In the genomic region with DNA sequence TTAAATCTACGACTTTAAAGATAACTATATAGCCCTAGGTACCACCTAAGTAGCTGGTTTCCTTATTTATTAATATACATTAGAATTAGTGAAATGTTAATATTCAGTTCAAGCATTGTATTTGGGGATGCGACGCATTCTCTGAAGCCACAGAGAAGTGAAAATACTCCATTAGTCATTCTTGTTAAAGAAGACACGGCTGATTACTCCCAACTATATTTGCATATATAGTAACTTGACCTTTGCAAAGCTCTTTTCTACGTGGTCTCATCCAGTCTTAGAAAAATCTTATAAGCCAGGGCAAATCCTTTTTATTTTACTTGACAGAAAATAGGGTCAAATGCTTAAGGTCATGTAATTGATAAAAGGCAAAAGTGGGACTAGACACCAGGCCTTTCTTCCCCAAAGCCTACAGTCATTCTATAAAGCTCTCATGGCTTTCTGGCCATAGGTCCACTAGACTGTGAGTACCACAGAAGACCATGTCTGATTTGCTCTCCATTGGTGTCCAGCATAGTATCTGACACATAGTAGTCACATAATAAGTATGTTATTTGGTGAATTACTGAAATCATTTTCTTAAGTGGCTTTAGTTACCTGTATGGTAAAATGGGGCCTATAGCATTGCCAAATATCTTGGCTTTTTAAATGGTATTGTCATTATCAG, we compare ENCODE assay signal across 13 cellular contexts. TPM values are rescaled to one million over a fixed set of nuclear protein-coding genes. Genes with fewer than 3 reads are reported as not detected.
A peak's percentile ranks its signal among the peaks of the same experiment; 100 is the strongest.
DNase-seq lines count a peak whose midpoint lies in the region; ATAC-seq and TF ChIP-seq lines count a peak whose summit lies in the region.
"Had no signal": no experiment of that assay in that cellular context is flagged by ENCODE, and none has a peak within 500 bp of the region (broad histone marks: within the 10 kb centered on the region; RNA-seq: fewer than 3 reads in every experiment).

No MANE protein-coding gene starts in this region.

- no peak for DNase-seq in activated CD8-positive, alpha-beta T cell treated with anti-CD3 and anti-CD28 coated beads for 36 hours
- no peak for DNase-seq in activated CD8-positive, alpha-beta T cell treated with anti-CD3 and anti-CD28 coated beads, Interleukin-2, amount 10 ng/mL, durations not matched to agents 7 days and 5 days
- peak; percentile 5 for DNase-seq in superior temporal gyrus (ENCODE audit: extremely low spot score)
- DNase-seq in RPMI8226, result no peak
- DNase-seq in activated T-cell treated with anti-CD3 and anti-CD28 coated beads for 4 hours, result no peak
- no peak for DNase-seq in upper lobe of left lung
- DNase-seq: kidney glomerular epithelial cell, NCI-H2107, nucleus accumbens, upper lobe of right lung had no signal

- no peak for TF ChIP-seq POLR2A in upper lobe of left lung (IDR thresholded peaks at IDR 0.05)

- intact Hi-C loops in activated CD8-positive, alpha-beta T cell treated with anti-CD3 and anti-CD28 coated beads for 36 hours (cut with micrococcal nuclease), result no loop called here

- no peak for TF ChIP-seq CTCF in activated CD8-positive, alpha-beta T cell treated with anti-CD3 and anti-CD28 coated beads for 36 hours (IDR thresholded peaks at IDR 0.05)
- TF ChIP-seq CTCF in upper lobe of left lung (IDR thresholded peaks at IDR 0.05), result no peak

- H3K4me1 ChIP-seq in upper lobe of left lung, result peaks cover 17 to 21% (median 18%) of the 10 kb centered on the region in 4 donors

- H3K27ac ChIP-seq in upper lobe of left lung, result no peak overlapping the region
- H3K27ac ChIP-seq: SK-N-MC, upper lobe of right lung had no signal

- no peak for TF ChIP-seq EP300 in upper lobe of left lung (IDR thresholded peaks at IDR 0.05)

- CTCF ChIA-PET in activated CD8-positive, alpha-beta T cell treated with anti-CD3 and anti-CD28 coated beads for 36 hours (lab: Charles Lee), result interaction anchor here (1.5 kb wide), 1 partner anchor 15 kb away, joined by 3 read pairs; no protein-coding TSS in a partner anchor
- CTCF ChIA-PET in activated CD8-positive, alpha-beta T cell treated with anti-CD3 and anti-CD28 coated beads, Interleukin-2, amount 10 ng/mL, durations not matched to agents 7 days and 5 days (lab: Charles Lee), result interaction anchor here (1.0 to 1.2 kb wide), 3 partner anchors 10 to 171 kb away, joined by 3 to 5 read pairs (median 3); no protein-coding TSS in a partner anchor

- H3K36me3 Mint-ChIP-seq in activated CD8-positive, alpha-beta T cell treated with anti-CD3 and anti-CD28 coated beads for 36 hours (ENCODE audit: low read depth), result peaks cover 6% of the 10 kb centered on the region
- H3K36me3 Mint-ChIP-seq in activated CD8-positive, alpha-beta T cell treated with anti-CD3 and anti-CD28 coated beads, Interleukin-2, amount 10 ng/mL, durations not matched to agents 7 days and 5 days (ENCODE audit: low read depth), result no peaks in the 10 kb centered on the region

- H3K27me3 ChIP-seq in upper lobe of left lung, result no peaks in the 10 kb centered on the region
- H3K27me3 ChIP-seq: upper lobe of right lung had no signal

- no peaks in the 10 kb centered on the region for H3K27me3 Mint-ChIP-seq in activated CD8-positive, alpha-beta T cell treated with anti-CD3 and anti-CD28 coated beads for 36 hours
- no peaks in the 10 kb centered on the region for H3K27me3 Mint-ChIP-seq in activated CD8-positive, alpha-beta T cell treated with anti-CD3 and anti-CD28 coated beads, Interleukin-2, amount 10 ng/mL, durations not matched to agents 7 days and 5 days (ENCODE audit: low read depth)

- no peak overlapping the region for H3K27ac Mint-ChIP-seq in activated CD8-positive, alpha-beta T cell treated with anti-CD3 and anti-CD28 coated beads for 36 hours
- no peak overlapping the region for H3K27ac Mint-ChIP-seq in activated CD8-positive, alpha-beta T cell treated with anti-CD3 and anti-CD28 coated beads, Interleukin-2, amount 10 ng/mL, durations not matched to agents 7 days and 5 days

- ATAC-seq in activated CD8-positive, alpha-beta T cell treated with anti-CD3 and anti-CD28 coated beads for 36 hours, result peak; percentile 39
- ATAC-seq in activated CD8-positive, alpha-beta T cell treated with anti-CD3 and anti-CD28 coated beads, Interleukin-2, amount 10 ng/mL, durations not matched to agents 7 days and 5 days, result no peak
- ATAC-seq in GM21786 (IDR thresholded peaks at IDR 0.05; ENCODE audit: unreplicated experiment) (peak; percentile 82), HG03342 (IDR thresholded peaks at IDR 0.05; ENCODE audit: unreplicated experiment) (peak; percentile 90), upper lobe of left lung (ENCODE audit: low FRiP score in 2 of 2) (no peak)
- ATAC-seq: upper lobe of right lung had no signal

- no peak overlapping the region for H3K4me3 Mint-ChIP-seq in activated CD8-positive, alpha-beta T cell treated with anti-CD3 and anti-CD28 coated beads for 36 hours
- no peak overlapping the region for H3K4me3 Mint-ChIP-seq in activated CD8-positive, alpha-beta T cell treated with anti-CD3 and anti-CD28 coated beads, Interleukin-2, amount 10 ng/mL, durations not matched to agents 7 days and 5 days

- no peaks in the 10 kb centered on the region for H3K9me3 Mint-ChIP-seq in activated CD8-positive, alpha-beta T cell treated with anti-CD3 and anti-CD28 coated beads for 36 hours
- no peaks in the 10 kb centered on the region for H3K9me3 Mint-ChIP-seq in activated CD8-positive, alpha-beta T cell treated with anti-CD3 and anti-CD28 coated beads, Interleukin-2, amount 10 ng/mL, durations not matched to agents 7 days and 5 days (ENCODE audit: insufficient read depth)

- no peak overlapping the region for H3K4me3 ChIP-seq in upper lobe of left lung
- H3K4me3 ChIP-seq: SK-N-MC, upper lobe of right lung had no signal

- POLR2A ChIA-PET in activated CD8-positive, alpha-beta T cell treated with anti-CD3 and anti-CD28 coated beads for 36 hours (lab: Charles Lee), result interaction anchor here (0.9 kb wide), 1 partner anchor 12 kb away, joined by 3 read pairs; no protein-coding TSS in a partner anchor
- POLR2A ChIA-PET in activated CD8-positive, alpha-beta T cell treated with anti-CD3 and anti-CD28 coated beads, Interleukin-2, amount 10 ng/mL, durations not matched to agents 7 days and 5 days (lab: Charles Lee), result no interaction called here

- no peaks in the 10 kb centered on the region for H3K36me3 ChIP-seq in upper lobe of left lung
- H3K36me3 ChIP-seq: upper lobe of right lung had no signal

- 85 to 90% methylated on average over 5 of the region's 5 CpGs for WGBS in upper lobe of left lung, 2 donors

- peaks cover 16% of the 10 kb centered on the region for H3K4me1 Mint-ChIP-seq in activated CD8-positive, alpha-beta T cell treated with anti-CD3 and anti-CD28 coated beads for 36 hours (ENCODE audit: low read depth)
- peaks cover 13% of the 10 kb centered on the region for H3K4me1 Mint-ChIP-seq in activated CD8-positive, alpha-beta T cell treated with anti-CD3 and anti-CD28 coated beads, Interleukin-2, amount 10 ng/mL, durations not matched to agents 7 days and 5 days (ENCODE audit: low read depth)

- no peaks in the 10 kb centered on the region for H3K9me3 ChIP-seq in upper lobe of left lung
- H3K9me3 ChIP-seq: upper lobe of right lung had no signal

RNA-seq across cellular contexts. Expression of gene ZHX3, which starts 11.3 kb away (rescaled TPM):
- total RNA-seq in activated CD8-positive, alpha-beta T cell treated with anti-CD3 and anti-CD28 coated beads for 36 hours, result 10 to 100 TPM; 14.1 to 14.2 TPM
- 10 to 100 TPM; 11.9 to 15.0 TPM for total RNA-seq in activated CD8-positive, alpha-beta T cell treated with anti-CD3 and anti-CD28 coated beads, Interleukin-2, amount 10 ng/mL, durations not matched to agents 7 days and 5 days
- 10 to 100 TPM; 30.4 to 57.5 (median 44.9) TPM for total RNA-seq in upper lobe of left lung

RNA-seq across cellular contexts. Expression of gene LPIN3, which starts 34.4 kb away (rescaled TPM):
- total RNA-seq in activated CD8-positive, alpha-beta T cell treated with anti-CD3 and anti-CD28 coated beads for 36 hours, result under 1 TPM; 0.86 to 0.87 TPM
- total RNA-seq in activated CD8-positive, alpha-beta T cell treated with anti-CD3 and anti-CD28 coated beads, Interleukin-2, amount 10 ng/mL, durations not matched to agents 7 days and 5 days, result under 1 TPM; 0.74 to 0.91 TPM
- 10 to 100 TPM in 5 of 6 donors, 1 to 10 TPM in 1; 9.4 to 78.6 (median 14.2) TPM for total RNA-seq in upper lobe of left lung

Comparison
In these comparisons a context has a peak if more than half of its experiments do, and no peak if none do; other contexts are left out.
1. ATAC-seq: peak in activated CD8-positive, alpha-beta T cell treated with anti-CD3 and anti-CD28 coated beads for 36 hours (single experiment), GM21786 (single experiment) and HG03342 (single experiment); none in activated CD8-positive, alpha-beta T cell treated with anti-CD3 and anti-CD28 coated beads, Interleukin-2, amount 10 ng/mL, durations not matched to agents 7 days and 5 days (single experiment) and upper lobe of left lung (0 of 2).
2. RNA of gene LPIN3, which starts 34.4 kb away (total RNA-seq): 9.4 to 78.6 TPM in upper lobe of left lung; 0.74 to 0.91 TPM in activated CD8-positive, alpha-beta T cell treated with anti-CD3 and anti-CD28 coated beads, Interleukin-2, amount 10 ng/mL, durations not matched to agents 7 days and 5 days and 0.86 to 0.87 TPM in activated CD8-positive, alpha-beta T cell treated with anti-CD3 and anti-CD28 coated beads for 36 hours; every median in the first group is over 4 times any median in the second.